Comparison of ENCODE assay signal across 9 cellular contexts in the genomic region with DNA sequence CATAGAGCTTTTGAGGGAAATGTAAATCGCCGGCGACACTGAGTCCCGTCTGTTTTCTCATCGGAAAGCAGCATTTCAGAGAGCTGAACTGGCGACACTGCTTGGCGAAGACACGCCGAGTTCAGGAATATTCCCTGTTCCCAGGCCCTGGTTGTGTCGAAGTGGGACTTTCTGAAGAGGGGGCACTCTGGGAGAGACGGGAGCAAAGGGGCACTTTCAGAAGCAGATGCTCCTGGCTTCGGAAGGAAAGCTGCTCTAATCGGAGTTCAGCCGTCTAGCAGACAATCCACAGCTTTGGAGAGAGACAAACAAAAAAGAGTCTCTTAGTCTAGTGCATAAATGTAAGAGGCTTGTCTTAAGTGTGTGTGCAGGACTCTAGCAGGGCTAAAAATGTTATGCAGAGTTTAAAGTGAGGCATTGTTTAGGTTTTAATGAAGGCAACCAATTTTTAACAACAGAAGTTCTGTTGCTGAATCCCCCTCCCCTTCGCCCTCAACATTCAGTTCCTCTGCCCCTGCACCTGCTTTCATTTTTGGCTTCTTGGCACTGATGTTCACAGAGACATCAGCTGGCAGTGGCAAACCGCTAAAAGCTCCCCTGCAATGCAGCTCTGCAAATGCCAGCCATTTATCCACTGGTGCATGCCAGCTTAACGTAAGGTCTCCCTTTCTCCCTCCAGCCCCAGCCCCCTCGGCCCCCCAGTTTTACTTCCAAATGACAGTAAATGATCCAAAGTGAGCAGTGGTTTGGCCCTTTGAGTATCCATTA.
DNase-seq lines count a peak whose midpoint lies in the region; ATAC-seq and TF ChIP-seq lines count a peak whose summit lies in the region.
"Had no signal": no experiment of that assay in that cellular context is flagged by ENCODE, and none has a peak within 500 bp of the region (broad histone marks: within the 10 kb centered on the region; RNA-seq: fewer than 3 reads in every experiment).

No MANE protein-coding gene starts in this region.

- H3K4me1 Mint-ChIP-seq in activated CD8-positive, alpha-beta T cell treated with anti-CD3 and anti-CD28 coated beads for 36 hours (ENCODE audit: low read depth): no peaks in the 10 kb centered on the region

- no peak overlapping the region for H3K4ac ChIP-seq in neuronal stem cell (ENCODE audit: low read length)

- no peak for TF ChIP-seq CTCF in esophagus squamous epithelium (IDR thresholded peaks at IDR 0.05)
- TF ChIP-seq CTCF in activated CD8-positive, alpha-beta T cell treated with anti-CD3 and anti-CD28 coated beads for 36 hours (IDR thresholded peaks at IDR 0.05): no peak

- no peak overlapping the region for H3K4me3 Mint-ChIP-seq in activated CD8-positive, alpha-beta T cell treated with anti-CD3 and anti-CD28 coated beads for 36 hours
- H3K4me3 Mint-ChIP-seq: activated B cell treated with CpG ODN at 0.5 μM for 24 hours had no signal

- H3K27me3 ChIP-seq in esophagus squamous epithelium (no peaks in the 10 kb centered on the region), neuronal stem cell (ENCODE audit: control insufficient read depth in 3 of 3, insufficient read depth in 3 of 3, low read depth in 1 of 3, low read length in 3 of 3) (no peaks in the 10 kb centered on the region)

- 41% methylated on average over 12 to 15 of the region's 18 CpGs for WGBS in esophagus squamous epithelium, 2 donors
- no CpG with 5 or more reads among the region's 18 CpGs for WGBS in neuronal stem cell (ENCODE audit: extremely low coverage in 2 of 2, insufficient read length in 2 of 2, insufficient replicate concordance in 1 of 2), 2 donors

- peaks cover 3% of the 10 kb centered on the region for H3K27me3 Mint-ChIP-seq in activated CD8-positive, alpha-beta T cell treated with anti-CD3 and anti-CD28 coated beads for 36 hours

- H2AK5ac ChIP-seq in neuronal stem cell (ENCODE audit: low read depth, low read length): no peak overlapping the region

- H4K8ac ChIP-seq in neuronal stem cell (ENCODE audit: low read depth, low read length): no peak overlapping the region

- no peak overlapping the region for H3K23ac ChIP-seq in neuronal stem cell (ENCODE audit: low read depth, low read length, poor library complexity)

- no peak overlapping the region for H2BK120ac ChIP-seq in neuronal stem cell (ENCODE audit: low read depth, low read length)

- H3K9ac ChIP-seq in neuronal stem cell (ENCODE audit: low read depth, low read length, poor library complexity): no peak overlapping the region

- no peak overlapping the region for H4K91ac ChIP-seq in neuronal stem cell (ENCODE audit: low read depth, low read length, poor library complexity)

- H3K9me3 Mint-ChIP-seq in activated CD8-positive, alpha-beta T cell treated with anti-CD3 and anti-CD28 coated beads for 36 hours: peaks cover 3% of the 10 kb centered on the region

- intact Hi-C loops in esophagus squamous epithelium (cut with DNase I): no loop called here
- intact Hi-C loops in activated CD8-positive, alpha-beta T cell treated with anti-CD3 and anti-CD28 coated beads for 36 hours (cut with micrococcal nuclease): no loop called here

- no peak overlapping the region for H2BK12ac ChIP-seq in neuronal stem cell (ENCODE audit: low read length)

- H3K27ac Mint-ChIP-seq in activated CD8-positive, alpha-beta T cell treated with anti-CD3 and anti-CD28 coated beads for 36 hours: no peak overlapping the region
- H3K27ac Mint-ChIP-seq: activated B cell treated with CpG ODN at 0.5 μM for 24 hours had no signal

- H3K36me3 Mint-ChIP-seq in activated CD8-positive, alpha-beta T cell treated with anti-CD3 and anti-CD28 coated beads for 36 hours (ENCODE audit: low read depth): no peaks in the 10 kb centered on the region

- H3K18ac ChIP-seq in neuronal stem cell (ENCODE audit: low read length): no peak overlapping the region

- H2AFZ ChIP-seq in neuronal stem cell (ENCODE audit: low read length): peak overlapping the region; percentile 93

- H3K27ac ChIP-seq in esophagus squamous epithelium (peak overlapping the region; percentile 33 to 80 (median 72)), neuronal stem cell (replicated peaks; ENCODE audit: low read length) (no peak overlapping the region)

- H3K14ac ChIP-seq in neuronal stem cell (ENCODE audit: low read length): no peak overlapping the region

- POLR2A ChIA-PET in activated CD8-positive, alpha-beta T cell treated with anti-CD3 and anti-CD28 coated beads for 36 hours (lab: Charles Lee): no interaction called here

- no peak for TF ChIP-seq POLR2A in esophagus squamous epithelium (IDR thresholded peaks at IDR 0.05)

- peaks cover 0 to 20% (median 5%) of the 10 kb centered on the region in 3 donors for H3K4me1 ChIP-seq in esophagus squamous epithelium
- peaks cover 2 to 11% of the 10 kb centered on the region in 2 donors for H3K4me1 ChIP-seq in neuronal stem cell (ENCODE audit: control insufficient read depth in 2 of 2, insufficient read depth in 1 of 2, low read depth in 1 of 2, low read length in 2 of 2)

- no peak for ATAC-seq in activated CD8-positive, alpha-beta T cell treated with anti-CD3 and anti-CD28 coated beads for 36 hours
- no peak for ATAC-seq in GM21447 (IDR thresholded peaks at IDR 0.05; ENCODE audit: unreplicated experiment)

- H3K79me1 ChIP-seq in neuronal stem cell (ENCODE audit: low read depth, low read length): no peaks in the 10 kb centered on the region

- peak overlapping the region; percentile 29 for H3K4me2 ChIP-seq in neuronal stem cell (ENCODE audit: insufficient read depth, low read length, poor library complexity, severe bottlenecking)

- no peak overlapping the region for H2BK15ac ChIP-seq in neuronal stem cell (ENCODE audit: low read length)

- H3K4me3 ChIP-seq in esophagus squamous epithelium: peak overlapping the region; percentile 0 to 42 (median 22)
- peak overlapping the region in 1 of 2 donors; percentile 66 for H3K4me3 ChIP-seq in neuronal stem cell (ENCODE audit: low read length in 2 of 2)

- H3K9me3 ChIP-seq in esophagus squamous epithelium (no peaks in the 10 kb centered on the region), neuronal stem cell (replicated peaks in 1 of 2; ENCODE audit: control insufficient read depth in 2 of 2, insufficient read depth in 1 of 2, low read depth in 1 of 2, low read length in 2 of 2) (no peaks in the 10 kb centered on the region)

- CTCF ChIA-PET in activated CD8-positive, alpha-beta T cell treated with anti-CD3 and anti-CD28 coated beads for 36 hours (lab: Charles Lee): no interaction called here

- no peaks in the 10 kb centered on the region for H3K36me3 ChIP-seq in esophagus squamous epithelium
- no peaks in the 10 kb centered on the region for H3K36me3 ChIP-seq in neuronal stem cell (replicated peaks in 1 of 2; ENCODE audit: control insufficient read depth in 2 of 2, insufficient read depth in 2 of 2, low read length in 2 of 2)

- DNase-seq in DMS153 treated with DMSO at 0.1 percent for 48 hours (lab: John Stamatoyannopoulos, UW; ENCODE audit: unreplicated experiment) (peak; percentile 64), NCI-H2227 treated with DMSO at 0.1 percent for 48 hours (lab: John Stamatoyannopoulos, UW) (peak; percentile 25), esophagus squamous epithelium (lab: John Stamatoyannopoulos, UW) (no peak), neuronal stem cell (ENCODE audit: low spot score) (no peak), NCI-H1048 (lab: John Stamatoyannopoulos, UW) (no peak)
- DNase-seq in stimulated activated CD4-positive, alpha-beta T cell treated with anti-CD3 and anti-CD28 coated beads, Interleukin-2, amount 100 ng/mL, for 48 hours: no peak
- no peak for DNase-seq in activated CD8-positive, alpha-beta T cell treated with anti-CD3 and anti-CD28 coated beads for 36 hours
- DNase-seq: activated B cell treated with CpG ODN at 0.5 μM for 24 hours had no signal

- H2BK5ac ChIP-seq in neuronal stem cell (ENCODE audit: low read length): no peak overlapping the region

Comparison
In these comparisons a context has a peak if more than half of its experiments do, and no peak if none do; other contexts are left out.
1. DNase-seq: peak in DMS153 treated with DMSO at 0.1 percent for 48 hours (single experiment) and NCI-H2227 treated with DMSO at 0.1 percent for 48 hours (single experiment); none in esophagus squamous epithelium (single experiment), neuronal stem cell (single experiment), stimulated activated CD4-positive, alpha-beta T cell treated with anti-CD3 and anti-CD28 coated beads, Interleukin-2, amount 100 ng/mL, for 48 hours (0 of 2), activated CD8-positive, alpha-beta T cell treated with anti-CD3 and anti-CD28 coated beads for 36 hours (single experiment) and NCI-H1048 (single experiment).